1 cellular context compared by ENCODE assay signal in the genomic region with DNA sequence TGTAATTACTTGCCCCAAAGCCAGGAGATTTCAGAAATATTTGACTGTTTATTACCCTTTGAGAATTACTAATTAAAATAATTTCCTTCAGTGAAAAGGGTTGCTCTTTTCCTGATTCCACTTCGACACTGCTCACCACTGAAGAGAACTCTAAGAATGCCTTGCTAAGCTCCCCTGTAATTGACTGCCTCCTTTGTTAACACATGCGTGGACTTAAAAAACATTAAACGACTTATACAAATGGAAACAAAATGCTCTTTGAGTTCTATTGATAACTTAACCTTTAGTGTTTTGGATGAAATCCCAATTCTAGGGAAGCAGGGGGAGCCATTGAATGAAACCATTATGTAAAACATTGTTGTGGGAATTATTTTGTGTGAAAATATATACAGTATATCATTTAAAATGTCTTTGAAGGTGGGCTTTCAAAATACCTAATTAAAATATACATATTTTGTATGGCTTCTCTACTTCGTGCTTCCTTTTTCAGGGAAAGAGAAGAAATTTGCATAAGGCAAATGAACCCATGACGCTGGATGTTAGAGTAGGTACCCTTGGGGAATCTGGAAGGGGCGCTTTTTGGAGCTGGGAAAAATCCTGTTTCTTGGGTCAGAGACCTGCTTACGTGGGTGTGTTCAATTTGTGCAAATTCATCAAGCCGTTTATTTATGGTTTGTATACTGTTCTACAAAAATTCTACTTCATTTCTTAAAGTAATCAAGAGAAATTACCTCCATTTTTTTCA.
TF ChIP-seq lines count a peak whose summit lies in the region.

No MANE protein-coding gene starts in this region.

TF ChIP-seq in WTC11, 78 proteins besides CTCF, POLR2A, EP300 and RAD21 (continued from another document):
- TF ChIP-seq ZNF425 (CRISPR knock-in tag; conservative IDR thresholded peaks at IDR 0.05): no peak
- no peak for TF ChIP-seq HMGXB4 (CRISPR knock-in tag; IDR thresholded peaks at IDR 0.05)
- no peak for TF ChIP-seq MXD4 (CRISPR knock-in tag; IDR thresholded peaks at IDR 0.05; ENCODE audit: borderline replicate concordance)
- no peak for TF ChIP-seq FOXP1 (CRISPR knock-in tag; IDR thresholded peaks at IDR 0.05; ENCODE audit: borderline replicate concordance)
- TF ChIP-seq, protein P1, sequence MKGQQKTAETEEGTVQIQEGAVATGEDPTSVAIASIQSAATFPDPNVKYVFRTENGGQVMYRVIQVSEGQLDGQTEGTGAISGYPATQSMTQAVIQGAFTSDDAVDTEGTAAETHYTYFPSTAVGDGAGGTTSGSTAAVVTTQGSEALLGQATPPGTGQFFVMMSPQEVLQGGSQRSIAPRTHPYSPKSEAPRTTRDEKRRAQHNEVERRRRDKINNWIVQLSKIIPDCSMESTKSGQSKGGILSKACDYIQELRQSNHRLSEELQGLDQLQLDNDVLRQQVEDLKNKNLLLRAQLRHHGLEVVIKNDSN (CRISPR knock-in tag; IDR thresholded peaks at IDR 0.05): no peak
